ENCODE assay signal across 1 cellular context in genomic region chr4:176302283-176303275, GRCh38.
TF ChIP-seq lines count a peak whose summit lies in the region.

No MANE protein-coding gene starts in this region.

TF ChIP-seq in SK-N-SH, 30 proteins besides CTCF, POLR2A, EP300 and RAD21 (continued from another document):
- no peak for TF ChIP-seq USF2 (IDR thresholded peaks at IDR 0.05; ENCODE audit: borderline replicate concordance, low read depth, low read length)
- TF ChIP-seq NRF1 (IDR thresholded peaks at IDR 0.05; ENCODE audit: low read depth, low read length) = no peak
- TF ChIP-seq ELF1 (IDR thresholded peaks at IDR 0.05) = no peak
- TF ChIP-seq RFX5 (IDR thresholded peaks at IDR 0.05; ENCODE audit: low read length) = no peak
- TF ChIP-seq SMC3 (IDR thresholded peaks at IDR 0.05; ENCODE audit: low read depth, low read length) = no peak
- TF ChIP-seq ZBTB33 (IDR thresholded peaks at IDR 0.05; ENCODE audit: borderline replicate concordance, low read depth) = no peak
- TF ChIP-seq RCOR1 (IDR thresholded peaks at IDR 0.05; ENCODE audit: low read length) = no peak
- no peak for TF ChIP-seq FOXJ3 (CRISPR knock-in tag; IDR thresholded peaks at IDR 0.05)
- TF ChIP-seq JUND (IDR thresholded peaks at IDR 0.05) = peak; percentile 96
- no peak for TF ChIP-seq TAF1 (IDR thresholded peaks at IDR 0.05; ENCODE audit: borderline replicate concordance, low read depth, low read length)
- peak; percentile 92 for TF ChIP-seq TEAD4 (IDR thresholded peaks at IDR 0.05; ENCODE audit: borderline replicate concordance, insufficient read depth)
- peak; percentile 32; the same call in 1 of the 2 replicates for TF ChIP-seq MAX (IDR thresholded peaks at IDR 0.05; ENCODE audit: low read depth)
